Comparison of ENCODE assay signal across 20 cellular contexts in genomic region chr22:41500303-41500702, GRCh38.
"Had no signal": no experiment of that assay in that cellular context is flagged by ENCODE, and none has a peak within 500 bp of the region (broad histone marks: within the 10 kb centered on the region; RNA-seq: fewer than 3 reads in every experiment).

No MANE protein-coding gene starts in this region.

- H3K4me3 Mint-ChIP-seq: immature natural killer cell; natural killer cell treated with Interleukin-12 subunit alpha and Interleukin-12 subunit beta and Interleukin-15 and Interleukin-18, amount 100 ng/mL, for 72 hours; neural progenitor cell; stimulated activated effector memory CD8-positive, alpha-beta T cell treated with anti-CD3 and anti-CD28 coated beads, Interleukin-12 subunit alpha, Interleukin-12 subunit beta, amount 100 ng/mL, for 72 hours; stimulated activated naive CD8-positive, alpha-beta T cell treated with anti-CD3 and anti-CD28 coated beads, Interleukin-15, amount 100 ng/mL, for 72 hours; type B pancreatic cell had no signal

- H3K4me3 ChIP-seq: left lung, lung, neural progenitor cell, ovary, right lobe of liver, thoracic aorta, uterus had no signal

- H3K27me3 ChIP-seq: left lung, neural progenitor cell, ovary, right lobe of liver, uterus had no signal

- H2AFZ ChIP-seq: neural progenitor cell had no signal

- H3K27ac ChIP-seq: left lung, neural progenitor cell, ovary, thoracic aorta, uterus had no signal

- H3K4me1 Mint-ChIP-seq: neural progenitor cell; stimulated activated effector memory CD8-positive, alpha-beta T cell treated with anti-CD3 and anti-CD28 coated beads, Interleukin-12 subunit alpha, Interleukin-12 subunit beta, amount 100 ng/mL, for 72 hours; stimulated activated naive CD8-positive, alpha-beta T cell treated with anti-CD3 and anti-CD28 coated beads, Interleukin-15, amount 100 ng/mL, for 72 hours had no signal

- H3K27me3 Mint-ChIP-seq: natural killer cell treated with Interleukin-12 subunit alpha and Interleukin-12 subunit beta and Interleukin-15 and Interleukin-18, amount 100 ng/mL, for 72 hours; progenitor cell of endocrine pancreas; stimulated activated naive CD8-positive, alpha-beta T cell treated with anti-CD3 and anti-CD28 coated beads, Interleukin-15, amount 100 ng/mL, for 72 hours; type B pancreatic cell had no signal

- H3K4me2 ChIP-seq: neural progenitor cell had no signal

- H3K36me3 ChIP-seq: neural progenitor cell, ovary, uterus had no signal

- ATAC-seq: left lung; natural killer cell treated with Interleukin-12 subunit alpha and Interleukin-12 subunit beta and Interleukin-15 and Interleukin-18, amount 100 ng/mL, for 72 hours; stimulated activated effector memory CD8-positive, alpha-beta T cell treated with anti-CD3 and anti-CD28 coated beads, Interleukin-12 subunit alpha, Interleukin-12 subunit beta, amount 100 ng/mL, for 72 hours; stimulated activated naive CD8-positive, alpha-beta T cell treated with anti-CD3 and anti-CD28 coated beads, Interleukin-15, amount 100 ng/mL, for 72 hours had no signal

- DNase-seq: dermis blood vessel endothelial cell; effector CD4-positive, alpha-beta T cell; immature natural killer cell; left lung; mesenchymal stem cell; midbrain; nucleus accumbens; ovary; stimulated activated CD4-positive, alpha-beta T cell treated with anti-CD3 and anti-CD28 coated beads, Interleukin-4, amount 100 ng/mL, for 1 hour; stimulated activated CD8-positive, alpha-beta memory T cell treated with anti-CD3 and anti-CD28 coated beads, Interleukin-4, amount 100 ng/mL, for 48 hours; stimulated activated naive CD8-positive, alpha-beta T cell treated with anti-CD3 and anti-CD28 coated beads, Interleukin-15, amount 100 ng/mL, for 72 hours; uterus had no signal

- H3K36me3 Mint-ChIP-seq: natural killer cell treated with Interleukin-12 subunit alpha and Interleukin-12 subunit beta and Interleukin-15 and Interleukin-18, amount 100 ng/mL, for 72 hours; type B pancreatic cell had no signal

- H3K9me3 ChIP-seq: left lung, ovary, right lobe of liver, thoracic aorta, uterus had no signal

- H3K4me1 ChIP-seq: neural progenitor cell had no signal

- H3K27ac Mint-ChIP-seq: immature natural killer cell, neural progenitor cell, progenitor cell of endocrine pancreas, type B pancreatic cell had no signal

- H3K9me3 Mint-ChIP-seq: immature natural killer cell; natural killer cell treated with Interleukin-12 subunit alpha and Interleukin-12 subunit beta and Interleukin-15 and Interleukin-18, amount 100 ng/mL, for 72 hours; neural progenitor cell; stimulated activated effector memory CD8-positive, alpha-beta T cell treated with anti-CD3 and anti-CD28 coated beads, Interleukin-12 subunit alpha, Interleukin-12 subunit beta, amount 100 ng/mL, for 72 hours; stimulated activated naive CD8-positive, alpha-beta T cell treated with anti-CD3 and anti-CD28 coated beads, Interleukin-15, amount 100 ng/mL, for 72 hours; type B pancreatic cell had no signal
